8 cellular contexts compared by ENCODE assay signal in the genomic region with DNA sequence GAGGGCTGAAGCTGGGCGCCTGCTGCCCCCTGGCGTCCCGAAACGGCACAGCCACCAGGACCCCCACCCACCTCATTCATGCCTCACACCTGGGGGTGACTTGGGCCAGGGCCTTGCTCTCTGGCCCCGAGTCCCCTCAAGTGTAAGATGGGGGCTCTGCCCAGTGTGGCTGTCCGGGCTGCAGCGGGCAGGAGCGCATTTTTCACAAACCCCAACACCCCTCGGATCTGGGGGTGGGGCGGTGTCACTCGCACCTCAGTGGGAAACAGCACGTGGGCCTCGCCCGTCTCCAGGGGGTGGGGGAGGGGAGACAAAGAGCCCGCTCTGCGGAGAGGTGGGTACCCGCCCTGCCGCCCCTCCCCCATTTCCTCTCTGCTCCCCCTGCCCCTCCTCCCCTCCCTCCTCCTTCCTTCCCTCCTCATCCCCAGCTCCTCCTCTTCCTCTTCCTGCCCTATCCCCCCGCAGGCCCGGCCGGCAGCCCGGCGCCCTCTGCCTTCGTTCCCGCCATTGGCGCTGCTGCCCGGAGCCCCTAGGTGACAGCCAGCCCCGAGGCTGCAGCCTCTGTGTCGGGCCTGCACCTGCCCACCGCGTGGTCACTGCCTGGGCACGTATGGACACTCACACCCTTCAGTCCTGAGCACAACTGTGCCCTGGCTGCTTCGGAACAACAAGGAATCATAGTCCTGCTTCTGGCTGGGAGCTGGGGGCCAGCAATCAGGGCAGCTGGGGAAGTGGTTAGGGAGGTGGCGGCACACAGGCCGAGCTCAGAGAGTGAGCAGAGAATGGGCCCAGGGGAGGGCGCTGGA. TPM values are rescaled to one million over a fixed set of nuclear protein-coding genes. Genes with fewer than 3 reads are reported as not detected.
DNase-seq lines count a peak whose midpoint lies in the region; ATAC-seq and TF ChIP-seq lines count a peak whose summit lies in the region.

No MANE protein-coding gene starts in this region.

- intact Hi-C loops in naive thymus-derived CD4-positive, alpha-beta T cell (cut with micrococcal nuclease), result loop anchor here (1.0 to 10.0 kb wide), 11 partner anchors 10 to 1038 kb away; partner anchors contain the start of genes C11orf21 (in 1 of the 2), LSP1 (in 1 of the 2), PHLDA2 (in 1 of the 2) and TSPAN32 (in 1 of the 2)
- intact Hi-C loops in thyroid gland (cut with DNase I), result loop anchor here (5.0 to 10.0 kb wide), 2 partner anchors 465 to 588 kb away; partner anchors contain the start of genes C11orf21 and TSPAN32

- H3K27me3 ChIP-seq in BLaER1 (no peaks in the 10 kb centered on the region), thyroid gland (no peaks in the 10 kb centered on the region)
- no peaks in the 10 kb centered on the region for H3K27me3 ChIP-seq in naive thymus-derived CD4-positive, alpha-beta T cell (ENCODE audit: control insufficient read depth in 2 of 2, insufficient read depth in 2 of 2, low read length in 2 of 2)

- H3K4me1 ChIP-seq in BLaER1 (peaks cover 58% of the 10 kb centered on the region), HEK293 (ENCODE audit: control insufficient read depth, insufficient read depth, low read length) (no peaks in the 10 kb centered on the region), thyroid gland (peaks cover 15 to 24% of the 10 kb centered on the region in 2 donors)
- H3K4me1 ChIP-seq in naive thymus-derived CD4-positive, alpha-beta T cell (ENCODE audit: control insufficient read depth in 2 of 2, insufficient read depth in 2 of 2, low read length in 2 of 2), result peaks cover 14 to 28% of the 10 kb centered on the region in 2 donors

- peak overlapping the region; percentile 58 to 85 (median 76) for H3K4me3 Mint-ChIP-seq in naive thymus-derived CD4-positive, alpha-beta T cell

- H3K4me2 ChIP-seq in BLaER1, result peak overlapping the region; percentile 93

- POLR2A ChIA-PET in HEK293 (lab: Yijun Ruan, JAX), result interaction anchor here (0.6 to 2.1 kb wide), 3 partner anchors 37 to 359 kb away, joined by 3 to 12 read pairs (median 10); partner anchors contain the start of gene PHLDA2
- POLR2A ChIA-PET in naive thymus-derived CD4-positive, alpha-beta T cell (lab: Charles Lee), result interaction anchor here (0.8 to 3.2 kb wide), 11 partner anchors 11 to 590 kb away, joined by 3 to 24 read pairs (median 4); partner anchors contain the start of genes TSPAN32 and TSSC4

- H3K4me1 Mint-ChIP-seq in naive thymus-derived CD4-positive, alpha-beta T cell, result peaks cover 15 to 37% (median 25%) of the 10 kb centered on the region in 7 donors

- H3K9me3 ChIP-seq in BLaER1 (no peaks in the 10 kb centered on the region), HEK293 (ENCODE audit: control insufficient read depth, insufficient read depth, low read depth, low read length) (no peaks in the 10 kb centered on the region), thyroid gland (no peaks in the 10 kb centered on the region)
- H3K9me3 ChIP-seq in naive thymus-derived CD4-positive, alpha-beta T cell (ENCODE audit: control insufficient read depth in 2 of 3, low read length in 3 of 3), result no peaks in the 10 kb centered on the region

- H3K36me3 Mint-ChIP-seq in naive thymus-derived CD4-positive, alpha-beta T cell, result no peaks in the 10 kb centered on the region

- TF ChIP-seq POLR2A in thyroid gland (IDR thresholded peaks at IDR 0.05), result peak in 1 of 2 donors; percentile 13

- no peaks in the 10 kb centered on the region for H3K9me3 Mint-ChIP-seq in naive thymus-derived CD4-positive, alpha-beta T cell

- peak; percentile 1 for DNase-seq in NCI-H82 treated with DMSO at 0.1 percent for 48 hours (lab: John Stamatoyannopoulos, UW; ENCODE audit: unreplicated experiment)
- DNase-seq in activated T-cell treated with anti-CD3 and anti-CD28 coated beads for 4 hours, result peak; percentile 52
- DNase-seq in naive thymus-derived CD4-positive, alpha-beta T cell, result peak; percentile 48 to 78 (median 67)
- peak; percentile 55 to 64 for DNase-seq in thyroid gland

- ATAC-seq in esophagus mucosa (peak; percentile 37), GM21390 (IDR thresholded peaks at IDR 0.05; ENCODE audit: unreplicated experiment) (no peak)
- peak; percentile 73 for ATAC-seq in naive thymus-derived CD4-positive, alpha-beta T cell

- no peaks in the 10 kb centered on the region for H4K20me1 ChIP-seq in BLaER1

- H3K9ac ChIP-seq in BLaER1, result peak overlapping the region; percentile 74

- H3K36me3 ChIP-seq in BLaER1 (no peaks in the 10 kb centered on the region), HEK293 (ENCODE audit: control insufficient read depth in 2 of 2, insufficient read depth in 1 of 2, low read length in 2 of 2) (no peaks in the 10 kb centered on the region), thyroid gland (no peaks in the 10 kb centered on the region)
- H3K36me3 ChIP-seq in naive thymus-derived CD4-positive, alpha-beta T cell (ENCODE audit: control insufficient read depth in 2 of 3, insufficient read depth in 3 of 3, low read length in 3 of 3), result no peaks in the 10 kb centered on the region

- H3K27ac Mint-ChIP-seq in naive thymus-derived CD4-positive, alpha-beta T cell, result peak overlapping the region; percentile 78 to 89 (median 84)

- H3K27me3 Mint-ChIP-seq in naive thymus-derived CD4-positive, alpha-beta T cell, result peaks cover 0 to 6% (median 0%) of the 10 kb centered on the region in 5 donors

- WGBS in thyroid gland, 2 donors, result 4 to 5% methylated on average over 25 to 28 of the region's 36 CpGs

- H3K4me3 ChIP-seq in BLaER1 (peak overlapping the region; percentile 56), HEK293 (ENCODE audit: low read depth, low read length) (no peak overlapping the region), thyroid gland (replicated peaks in 1 of 3) (peak overlapping the region in 1 of 3 donors; percentile 40)
- peak overlapping the region; percentile 53 for H3K4me3 ChIP-seq in naive thymus-derived CD4-positive, alpha-beta T cell (ENCODE audit: low read length)

- H3K27ac ChIP-seq in BLaER1 (peak overlapping the region; percentile 88), HEK293 (ENCODE audit: extremely low read depth, low read depth, low read length) (no peak overlapping the region), thyroid gland (peak overlapping the region in 2 of 3 donors; percentile 71 to 76)
- peak overlapping the region; percentile 67 for H3K27ac ChIP-seq in naive thymus-derived CD4-positive, alpha-beta T cell (ENCODE audit: low read depth, low read length)

- CTCF ChIA-PET in HEK293 (lab: Yijun Ruan, JAX), result interaction anchor here (0.5 to 16.8 kb wide), 29 partner anchors 8 to 581 kb away, joined by 3 to 456 read pairs (median 4); a partner anchor contains a TSS
- CTCF ChIA-PET in naive thymus-derived CD4-positive, alpha-beta T cell (lab: Charles Lee), result interaction anchor here (0.7 to 9.4 kb wide), 11 partner anchors 11 to 492 kb away, joined by 3 to 197 read pairs (median 5); partner anchors contain the start of genes PHLDA2 and TSSC4

- TF ChIP-seq CTCF in HEK293 (tag by site-specific recombination; IDR thresholded peaks at IDR 0.05) (peak; percentile 71), thyroid gland (IDR thresholded peaks at IDR 0.05) (peak; percentile 84 to 95 (median 90))

TF ChIP-seq in HEK293, 187 proteins besides CTCF, POLR2A, EP300 and RAD21 (continues in another document):
- TF ChIP-seq ZNF501 (tag by site-specific recombination; IDR thresholded peaks at IDR 0.05) (no peak), GLIS2 (tag by site-specific recombination; IDR thresholded peaks at IDR 0.05) (peak; percentile 73), ZNF830 (tag by site-specific recombination; IDR thresholded peaks at IDR 0.05; ENCODE audit: low read depth) (no peak), PBX3 (CRISPR knock-in tag; IDR thresholded peaks at IDR 0.05) (no peak), ZNF157 (tag by site-specific recombination; IDR thresholded peaks at IDR 0.05) (no peak), AEBP2 (tag by site-specific recombination; IDR thresholded peaks at IDR 0.05; ENCODE audit: borderline replicate concordance) (no peak), ZBTB21 (tag by site-specific recombination; IDR thresholded peaks at IDR 0.05) (no peak), SP2 (tag by site-specific recombination; IDR thresholded peaks at IDR 0.05) (peak; percentile 55)

RNA-seq across cellular contexts. Expression of gene CDKN1C, which starts 6.8 kb away (rescaled TPM):
- 3.5 TPM for total RNA-seq in esophagus mucosa
- 10 to 100 TPM in 1 of 5 experiments, 1 to 10 TPM in 3, under 1 TPM in 1; 0.53 to 36.0 (median 6.0) TPM for total RNA-seq in naive thymus-derived CD4-positive, alpha-beta T cell
- polyA plus RNA-seq in naive thymus-derived CD4-positive, alpha-beta T cell, result under 1 TPM; 0.35 to 0.94 TPM
- total RNA-seq in thyroid gland, result 10 to 100 TPM; 12.6 to 29.7 (median 16.8) TPM

RNA-seq across cellular contexts. Expression of gene PHLDA2, which starts 36.8 kb away (rescaled TPM):
- 45.0 TPM for total RNA-seq in esophagus mucosa
- total RNA-seq in naive thymus-derived CD4-positive, alpha-beta T cell, result 1 to 10 TPM in 3 of 5 experiments, not detected in 2; 2.5 to 7.9 (median 4.5) TPM
- not detected for polyA plus RNA-seq in naive thymus-derived CD4-positive, alpha-beta T cell
- 1 to 10 TPM in 2 of 4 donors, under 1 TPM in 1, not detected in 1; 0.93 to 3.7 (median 2.3) TPM for total RNA-seq in thyroid gland

Comparison
In these comparisons a context has a peak if more than half of its experiments do, and no peak if none do; other contexts are left out.
1. DNase-seq: peak in every context shown above with its lines; median percentile 67 in naive thymus-derived CD4-positive, alpha-beta T cell; 60 in thyroid gland; 52 in activated T-cell treated with anti-CD3 and anti-CD28 coated beads for 4 hours; 1 in NCI-H82 treated with DMSO at 0.1 percent for 48 hours.